In the genomic region with DNA sequence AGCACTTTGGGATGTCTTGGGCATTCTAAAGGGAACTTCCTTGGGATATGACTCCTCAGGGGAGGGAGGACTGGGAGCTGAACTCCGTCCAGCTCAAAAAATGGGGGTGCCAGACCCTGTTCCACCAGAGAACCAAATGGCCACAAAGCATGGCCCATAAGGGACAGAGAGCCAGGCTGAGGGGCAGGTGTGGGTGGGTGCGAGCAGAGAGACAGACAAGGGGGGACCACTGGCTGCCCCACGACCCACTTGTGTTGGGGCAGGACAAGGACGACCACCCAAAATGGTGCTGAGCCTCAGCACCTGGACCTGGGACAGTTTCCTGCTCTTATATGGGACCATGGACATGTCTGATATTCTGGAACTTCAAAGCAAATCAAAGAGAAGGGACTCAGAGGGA, we compare ENCODE assay signal across 32 cellular contexts.
"Had no signal": no experiment of that assay in that cellular context is flagged by ENCODE, and none has a peak within 500 bp of the region (broad histone marks: within the 10 kb centered on the region; RNA-seq: fewer than 3 reads in every experiment).

No MANE protein-coding gene starts in this region.

- H3K9me3 Mint-ChIP-seq: activated CD4-positive, alpha-beta memory T cell treated with anti-CD3 and anti-CD28 coated beads, Interleukin-2, amount 10 ng/mL, durations not matched to agents 7 days and 5 days; activated CD4-positive, alpha-beta T cell treated with anti-CD3 and anti-CD28 coated beads, Interleukin-2, amount 10 ng/mL, durations not matched to agents 7 days and 5 days; activated T-cell treated with anti-CD3 and anti-CD28 coated beads, Interleukin-2, amount 50 U/mL, for 4 hours; activated T-helper 1 cell treated with anti-CD3 and anti-CD28 coated beads, Interleukin-12 subunit alpha, Interleukin-12 subunit beta, Interleukin-2, Interleukin-4 antibody, amounts not matched to agents 30 ng/mL and 10 ng/mL and 1 ng/mL, durations not matched to agents 14 hours and 24 hours and 36 hours; activated T-helper 2 cell treated with anti-CD3 and anti-CD28 coated beads, Interferon-gamma antibody, Interleukin-2, Interleukin-4, amounts not matched to agents 10 μg/mL and 5 μg/mL and 100 μg/mL, durations not matched to agents 14 hours and 24 hours and 36 hours; central memory CD8-positive, alpha-beta T cell; dendritic cell treated with granulocyte-macrophage colony-stimulating factor and Interleukin-4, amounts not matched to agents 40 ng/mL and 50 ng/mL, for 4 days; endodermal cell; T-helper 2 cell treated with Interferon-gamma antibody and Interleukin-4, amounts not matched to agents 5 μg/mL and 100 μg/mL, for 36 hours; WTC11 had no signal

- H3K4me3 Mint-ChIP-seq: activated CD4-positive, alpha-beta memory T cell treated with anti-CD3 and anti-CD28 coated beads, Interleukin-2, amount 10 ng/mL, durations not matched to agents 7 days and 5 days; activated CD4-positive, alpha-beta T cell treated with anti-CD3 and anti-CD28 coated beads, Interleukin-2, amount 10 ng/mL, durations not matched to agents 7 days and 5 days; activated naive CD8-positive, alpha-beta T cell; activated T-cell treated with anti-CD3 and anti-CD28 coated beads, Interleukin-2, amount 50 U/mL, for 4 hours; activated T-helper 1 cell treated with anti-CD3 and anti-CD28 coated beads, Interleukin-12 subunit alpha, Interleukin-12 subunit beta, Interleukin-2, Interleukin-4 antibody, amounts not matched to agents 30 ng/mL and 10 ng/mL and 1 ng/mL, durations not matched to agents 14 hours and 24 hours and 36 hours; central memory CD8-positive, alpha-beta T cell; dendritic cell treated with granulocyte-macrophage colony-stimulating factor and Interleukin-4, amounts not matched to agents 40 ng/mL and 50 ng/mL, for 4 days; endodermal cell; T-helper 17 cell; T-helper 2 cell treated with Interferon-gamma antibody and Interleukin-4, amounts not matched to agents 5 μg/mL and 100 μg/mL, for 36 hours; WTC11 had no signal

- H3K27ac Mint-ChIP-seq: activated CD4-positive, alpha-beta memory T cell treated with anti-CD3 and anti-CD28 coated beads, Interleukin-2, amount 10 ng/mL, durations not matched to agents 7 days and 5 days; activated CD4-positive, alpha-beta T cell treated with anti-CD3 and anti-CD28 coated beads, Interleukin-2, amount 10 ng/mL, durations not matched to agents 7 days and 5 days; activated naive CD8-positive, alpha-beta T cell; activated T-helper 1 cell treated with anti-CD3 and anti-CD28 coated beads, Interleukin-12 subunit alpha, Interleukin-12 subunit beta, Interleukin-2, Interleukin-4 antibody, amounts not matched to agents 30 ng/mL and 10 ng/mL and 1 ng/mL, durations not matched to agents 14 hours and 24 hours and 36 hours; activated T-helper 2 cell treated with anti-CD3 and anti-CD28 coated beads, Interferon-gamma antibody, Interleukin-2, Interleukin-4, amounts not matched to agents 10 μg/mL and 5 μg/mL and 100 μg/mL, durations not matched to agents 14 hours and 24 hours and 36 hours; dendritic cell treated with granulocyte-macrophage colony-stimulating factor and Interleukin-4, amounts not matched to agents 40 ng/mL and 50 ng/mL, for 4 days; endodermal cell; T-helper 17 cell; T-helper 2 cell treated with Interferon-gamma antibody and Interleukin-4, amounts not matched to agents 5 μg/mL and 100 μg/mL, for 36 hours; WTC11 had no signal

- H3K9me3 ChIP-seq: esophagus muscularis mucosa, gastrocnemius medialis, heart right ventricle had no signal

- DNase-seq: activated CD4-positive, alpha-beta memory T cell treated with anti-CD3 and anti-CD28 coated beads, Interleukin-2, amount 10 ng/mL, durations not matched to agents 7 days and 5 days; activated CD4-positive, alpha-beta T cell treated with anti-CD3 and anti-CD28 coated beads for 1 hour; activated CD4-positive, alpha-beta T cell treated with anti-CD3 and anti-CD28 coated beads for 4 hours; activated CD4-positive, alpha-beta T cell treated with anti-CD3 and anti-CD28 coated beads, Interleukin-2, amount 10 ng/mL, durations not matched to agents 7 days and 5 days; activated CD4-positive, alpha-beta T cell treated with anti-CD3 and anti-CD28 coated beads, Interleukin-2, amount 50 U/mL, for 4 hours; activated CD8-positive, alpha-beta memory T cell treated with anti-CD3 and anti-CD28 coated beads, Interleukin-2, amount 50 U/mL, for 48 hours; activated gamma-delta T cell treated with Interleukin-2 at 50 U/mL for 16 hours; activated naive CD4-positive, alpha-beta T cell treated with anti-CD3 and anti-CD28 coated beads, Interleukin-2, amount 50 U/mL, for 16 hours; activated naive CD4-positive, alpha-beta T cell treated with Interleukin-2 at 50 U/mL for 16 hours; activated T-cell treated with anti-CD3 and anti-CD28 coated beads for 4 hours; activated T-cell treated with anti-CD3 and anti-CD28 coated beads, Interleukin-2, amount 50 U/mL, for 4 hours; amniotic stem cell; anterior cingulate cortex; brain microvascular endothelial cell; dorsolateral prefrontal cortex; effector memory CD4-positive, alpha-beta T cell; endodermal cell; erythroblast; foreskin keratinocyte; gastrocnemius medialis; heart right ventricle; T-helper 17 cell had no signal

- H3K4me1 Mint-ChIP-seq: activated CD4-positive, alpha-beta memory T cell treated with anti-CD3 and anti-CD28 coated beads, Interleukin-2, amount 10 ng/mL, durations not matched to agents 7 days and 5 days had no signal

- H3K36me3 ChIP-seq: brain microvascular endothelial cell, esophagus muscularis mucosa, gastrocnemius medialis, heart right ventricle had no signal

- H3K27ac ChIP-seq: brain microvascular endothelial cell, coronary artery, dorsolateral prefrontal cortex, esophagus muscularis mucosa, foreskin keratinocyte, gastrocnemius medialis, heart right ventricle, VCaP had no signal

- H3K27me3 Mint-ChIP-seq: activated naive CD8-positive, alpha-beta T cell had no signal

- H3K36me3 Mint-ChIP-seq: activated naive CD8-positive, alpha-beta T cell; WTC11 had no signal

- H3K4me1 ChIP-seq: esophagus muscularis mucosa, foreskin keratinocyte, gastrocnemius medialis, heart right ventricle had no signal

- H3K4me3 ChIP-seq: coronary artery, dorsolateral prefrontal cortex, esophagus muscularis mucosa, gastrocnemius medialis, heart right ventricle had no signal

- ATAC-seq: activated T-cell treated with anti-CD3 and anti-CD28 coated beads, Interleukin-2, amount 50 U/mL, for 4 hours; foreskin keratinocyte; gastrocnemius medialis; heart right ventricle; T-helper 17 cell; WTC11 had no signal
